In the genomic region with DNA sequence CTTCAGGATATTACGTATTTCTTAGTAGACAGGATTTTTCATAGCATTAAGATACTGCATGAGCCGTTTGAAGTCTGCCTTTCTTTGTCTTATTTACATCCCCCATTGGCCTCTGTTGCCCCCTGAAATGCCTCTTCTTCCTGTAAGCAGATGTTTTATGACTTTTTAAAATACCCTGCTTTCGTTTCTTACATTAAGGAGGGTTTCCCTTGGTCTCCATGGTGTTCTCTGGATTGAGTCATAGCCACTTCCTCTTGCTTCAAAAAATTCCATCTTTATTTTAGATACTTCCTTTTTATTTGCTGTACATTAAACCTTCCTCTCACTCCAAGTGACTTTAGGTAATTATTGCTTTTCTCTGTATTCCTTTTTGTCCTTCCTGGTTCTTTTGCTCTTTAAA, we compare ENCODE assay signal across 1 cellular context.
TF ChIP-seq lines count a peak whose summit lies in the region.

No MANE protein-coding gene starts in this region.

TF ChIP-seq in GM23338, 12 proteins besides CTCF, POLR2A, EP300 and RAD21 (continued from another document):
- TF ChIP-seq, protein P1, sequence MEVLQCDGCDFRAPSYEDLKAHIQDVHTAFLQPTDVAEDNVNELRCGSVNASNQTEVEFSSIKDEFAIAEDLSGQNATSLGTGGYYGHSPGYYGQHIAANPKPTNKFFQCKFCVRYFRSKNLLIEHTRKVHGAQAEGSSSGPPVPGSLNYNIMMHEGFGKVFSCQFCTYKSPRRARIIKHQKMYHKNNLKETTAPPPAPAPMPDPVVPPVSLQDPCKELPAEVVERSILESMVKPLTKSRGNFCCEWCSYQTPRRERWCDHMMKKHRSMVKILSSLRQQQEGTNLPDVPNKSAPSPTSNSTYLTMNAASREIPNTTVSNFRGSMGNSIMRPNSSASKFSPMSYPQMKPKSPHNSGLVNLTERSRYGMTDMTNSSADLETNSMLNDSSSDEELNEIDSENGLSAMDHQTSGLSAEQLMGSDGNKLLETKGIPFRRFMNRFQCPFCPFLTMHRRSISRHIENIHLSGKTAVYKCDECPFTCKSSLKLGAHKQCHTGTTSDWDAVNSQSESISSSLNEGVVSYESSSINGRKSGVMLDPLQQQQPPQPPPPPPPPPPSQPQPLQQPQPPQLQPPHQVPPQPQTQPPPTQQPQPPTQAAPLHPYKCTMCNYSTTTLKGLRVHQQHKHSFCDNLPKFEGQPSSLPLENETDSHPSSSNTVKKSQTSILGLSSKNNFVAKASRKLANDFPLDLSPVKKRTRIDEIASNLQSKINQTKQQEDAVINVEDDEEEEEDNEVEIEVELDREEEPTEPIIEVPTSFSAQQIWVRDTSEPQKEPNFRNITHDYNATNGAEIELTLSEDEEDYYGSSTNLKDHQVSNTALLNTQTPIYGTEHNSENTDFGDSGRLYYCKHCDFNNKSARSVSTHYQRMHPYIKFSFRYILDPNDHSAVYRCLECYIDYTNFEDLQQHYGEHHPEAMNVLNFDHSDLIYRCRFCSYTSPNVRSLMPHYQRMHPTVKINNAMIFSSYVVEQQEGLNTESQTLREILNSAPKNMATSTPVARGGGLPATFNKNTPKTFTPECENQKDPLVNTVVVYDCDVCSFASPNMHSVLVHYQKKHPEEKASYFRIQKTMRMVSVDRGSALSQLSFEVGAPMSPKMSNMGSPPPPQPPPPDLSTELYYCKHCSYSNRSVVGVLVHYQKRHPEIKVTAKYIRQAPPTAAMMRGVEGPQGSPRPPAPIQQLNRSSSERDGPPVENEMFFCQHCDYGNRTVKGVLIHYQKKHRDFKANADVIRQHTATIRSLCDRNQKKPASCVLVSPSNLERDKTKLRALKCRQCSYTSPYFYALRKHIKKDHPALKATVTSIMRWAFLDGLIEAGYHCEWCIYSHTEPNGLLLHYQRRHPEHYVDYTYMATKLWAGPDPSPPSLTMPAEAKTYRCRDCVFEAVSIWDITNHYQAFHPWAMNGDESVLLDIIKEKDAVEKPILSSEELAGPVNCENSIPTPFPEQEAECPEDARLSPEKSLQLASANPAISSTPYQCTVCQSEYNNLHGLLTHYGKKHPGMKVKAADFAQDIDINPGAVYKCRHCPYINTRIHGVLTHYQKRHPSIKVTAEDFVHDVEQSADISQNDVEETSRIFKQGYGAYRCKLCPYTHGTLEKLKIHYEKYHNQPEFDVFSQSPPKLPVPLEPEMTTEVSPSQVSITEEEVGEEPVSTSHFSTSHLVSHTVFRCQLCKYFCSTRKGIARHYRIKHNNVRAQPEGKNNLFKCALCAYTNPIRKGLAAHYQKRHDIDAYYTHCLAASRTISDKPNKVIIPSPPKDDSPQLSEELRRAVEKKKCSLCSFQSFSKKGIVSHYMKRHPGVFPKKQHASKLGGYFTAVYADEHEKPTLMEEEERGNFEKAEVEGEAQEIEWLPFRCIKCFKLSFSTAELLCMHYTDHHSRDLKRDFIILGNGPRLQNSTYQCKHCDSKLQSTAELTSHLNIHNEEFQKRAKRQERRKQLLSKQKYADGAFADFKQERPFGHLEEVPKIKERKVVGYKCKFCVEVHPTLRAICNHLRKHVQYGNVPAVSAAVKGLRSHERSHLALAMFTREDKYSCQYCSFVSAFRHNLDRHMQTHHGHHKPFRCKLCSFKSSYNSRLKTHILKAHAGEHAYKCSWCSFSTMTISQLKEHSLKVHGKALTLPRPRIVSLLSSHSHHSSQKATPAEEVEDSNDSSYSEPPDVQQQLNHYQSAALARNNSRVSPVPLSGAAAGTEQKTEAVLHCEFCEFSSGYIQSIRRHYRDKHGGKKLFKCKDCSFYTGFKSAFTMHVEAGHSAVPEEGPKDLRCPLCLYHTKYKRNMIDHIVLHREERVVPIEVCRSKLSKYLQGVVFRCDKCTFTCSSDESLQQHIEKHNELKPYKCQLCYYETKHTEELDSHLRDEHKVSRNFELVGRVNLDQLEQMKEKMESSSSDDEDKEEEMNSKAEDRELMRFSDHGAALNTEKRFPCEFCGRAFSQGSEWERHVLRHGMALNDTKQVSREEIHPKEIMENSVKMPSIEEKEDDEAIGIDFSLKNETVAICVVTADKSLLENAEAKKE (CRISPR knock-in tag; IDR thresholded peaks at IDR 0.05), result no peak
- TF ChIP-seq STAT1 (IDR thresholded peaks at IDR 0.05; ENCODE audit: unreplicated experiment) (no peak), ZNF114 (CRISPR knock-in tag; IDR thresholded peaks at IDR 0.05) (no peak), NANOG (IDR thresholded peaks at IDR 0.05; ENCODE audit: borderline replicate concordance) (no peak), JUNB (IDR thresholded peaks at IDR 0.05; ENCODE audit: unreplicated experiment) (no peak), POLR2AphosphoS5 (IDR thresholded peaks at IDR 0.05; ENCODE audit: low read depth) (no peak)
- TF ChIP-seq, protein P2, sequence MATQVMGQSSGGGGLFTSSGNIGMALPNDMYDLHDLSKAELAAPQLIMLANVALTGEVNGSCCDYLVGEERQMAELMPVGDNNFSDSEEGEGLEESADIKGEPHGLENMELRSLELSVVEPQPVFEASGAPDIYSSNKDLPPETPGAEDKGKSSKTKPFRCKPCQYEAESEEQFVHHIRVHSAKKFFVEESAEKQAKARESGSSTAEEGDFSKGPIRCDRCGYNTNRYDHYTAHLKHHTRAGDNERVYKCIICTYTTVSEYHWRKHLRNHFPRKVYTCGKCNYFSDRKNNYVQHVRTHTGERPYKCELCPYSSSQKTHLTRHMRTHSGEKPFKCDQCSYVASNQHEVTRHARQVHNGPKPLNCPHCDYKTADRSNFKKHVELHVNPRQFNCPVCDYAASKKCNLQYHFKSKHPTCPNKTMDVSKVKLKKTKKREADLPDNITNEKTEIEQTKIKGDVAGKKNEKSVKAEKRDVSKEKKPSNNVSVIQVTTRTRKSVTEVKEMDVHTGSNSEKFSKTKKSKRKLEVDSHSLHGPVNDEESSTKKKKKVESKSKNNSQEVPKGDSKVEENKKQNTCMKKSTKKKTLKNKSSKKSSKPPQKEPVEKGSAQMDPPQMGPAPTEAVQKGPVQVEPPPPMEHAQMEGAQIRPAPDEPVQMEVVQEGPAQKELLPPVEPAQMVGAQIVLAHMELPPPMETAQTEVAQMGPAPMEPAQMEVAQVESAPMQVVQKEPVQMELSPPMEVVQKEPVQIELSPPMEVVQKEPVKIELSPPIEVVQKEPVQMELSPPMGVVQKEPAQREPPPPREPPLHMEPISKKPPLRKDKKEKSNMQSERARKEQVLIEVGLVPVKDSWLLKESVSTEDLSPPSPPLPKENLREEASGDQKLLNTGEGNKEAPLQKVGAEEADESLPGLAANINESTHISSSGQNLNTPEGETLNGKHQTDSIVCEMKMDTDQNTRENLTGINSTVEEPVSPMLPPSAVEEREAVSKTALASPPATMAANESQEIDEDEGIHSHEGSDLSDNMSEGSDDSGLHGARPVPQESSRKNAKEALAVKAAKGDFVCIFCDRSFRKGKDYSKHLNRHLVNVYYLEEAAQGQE (IDR thresholded peaks at IDR 0.05; ENCODE audit: unreplicated experiment), result no peak
